Comparison of ENCODE assay signal across 8 cellular contexts in the genomic region with DNA sequence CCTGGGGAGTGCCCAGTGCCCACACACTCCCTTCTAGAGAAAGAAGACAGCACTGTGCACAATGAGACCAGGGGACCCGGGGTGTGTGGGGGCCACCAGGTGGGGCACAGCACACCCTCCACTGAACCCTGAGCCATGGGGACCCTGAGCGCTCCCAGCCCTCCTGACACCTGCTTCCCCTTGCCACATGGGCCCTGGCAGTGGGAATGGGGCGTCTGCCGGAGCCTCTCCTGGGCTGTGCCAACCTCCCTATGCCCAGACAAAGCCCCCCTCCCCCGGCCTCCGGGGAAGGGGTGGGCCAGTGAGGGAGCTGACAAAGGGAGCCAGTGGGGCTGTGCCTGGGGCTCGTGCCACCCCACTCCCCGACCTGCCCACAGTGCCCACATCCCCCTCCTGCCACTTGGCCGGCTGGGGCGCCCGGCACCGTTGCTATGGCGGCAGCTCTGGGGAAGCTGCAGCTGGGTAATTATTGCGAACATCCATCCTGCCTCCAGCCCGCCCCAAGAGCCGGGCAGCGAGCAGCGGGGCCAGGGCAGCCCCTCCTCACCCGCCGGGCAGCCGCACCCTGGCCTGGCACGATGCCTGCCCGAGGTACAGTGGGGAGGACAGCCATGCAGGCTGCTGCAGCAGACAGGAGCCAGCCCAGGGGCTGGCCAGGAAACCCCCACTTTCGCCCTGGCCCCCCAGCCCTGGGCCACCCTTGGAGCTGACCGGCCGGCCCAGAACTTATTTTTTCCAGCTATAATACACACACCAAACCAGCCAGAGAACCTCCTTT. TPM values are rescaled to one million over a fixed set of nuclear protein-coding genes. Genes with fewer than 3 reads are reported as not detected.
A peak's percentile ranks its signal among the peaks of the same experiment; 100 is the strongest.
DNase-seq lines count a peak whose midpoint lies in the region; ATAC-seq and TF ChIP-seq lines count a peak whose summit lies in the region.

No MANE protein-coding gene starts in this region.

- no peak overlapping the region for H3K27ac Mint-ChIP-seq in CD4-positive, CD25-positive, alpha-beta regulatory T cell
- H3K27ac Mint-ChIP-seq in stimulated activated effector memory CD8-positive, alpha-beta T cell treated with anti-CD3 and anti-CD28 coated beads, Interleukin-12 subunit alpha, Interleukin-12 subunit beta, amount 100 ng/mL, for 72 hours: peak overlapping the region; percentile 56
- no peak overlapping the region for H3K27ac Mint-ChIP-seq in activated T-helper 2 cell treated with anti-CD3 and anti-CD28 coated beads, Interferon-gamma antibody, Interleukin-2, Interleukin-4, amounts not matched to agents 10 μg/mL and 5 μg/mL and 100 μg/mL, durations not matched to agents 14 hours and 24 hours and 36 hours

- peaks cover 0 to 1% (median 0%) of the 10 kb centered on the region in 7 donors for H3K9me3 Mint-ChIP-seq in CD4-positive, CD25-positive, alpha-beta regulatory T cell
- H3K9me3 Mint-ChIP-seq in stimulated activated effector memory CD8-positive, alpha-beta T cell treated with anti-CD3 and anti-CD28 coated beads, Interleukin-12 subunit alpha, Interleukin-12 subunit beta, amount 100 ng/mL, for 72 hours: no peaks in the 10 kb centered on the region
- no peaks in the 10 kb centered on the region for H3K9me3 Mint-ChIP-seq in activated T-helper 2 cell treated with anti-CD3 and anti-CD28 coated beads, Interferon-gamma antibody, Interleukin-2, Interleukin-4, amounts not matched to agents 10 μg/mL and 5 μg/mL and 100 μg/mL, durations not matched to agents 14 hours and 24 hours and 36 hours

- no peak for TF ChIP-seq EP300 in gastroesophageal sphincter (IDR thresholded peaks at IDR 0.05)

- H3K4me3 ChIP-seq in CD4-positive, CD25-positive, alpha-beta regulatory T cell (ENCODE audit: low read depth, low read length): no peak overlapping the region
- H3K4me3 ChIP-seq in H7 (ENCODE audit: insufficient read depth, low read depth, low read length): no peak overlapping the region
- peak overlapping the region in 1 of 2 donors; percentile 20 for H3K4me3 ChIP-seq in gastroesophageal sphincter
- H3K4me3 ChIP-seq in colonic mucosa: no peak overlapping the region

- no peaks in the 10 kb centered on the region for H3K36me3 Mint-ChIP-seq in CD4-positive, CD25-positive, alpha-beta regulatory T cell
- H3K36me3 Mint-ChIP-seq in stimulated activated effector memory CD8-positive, alpha-beta T cell treated with anti-CD3 and anti-CD28 coated beads, Interleukin-12 subunit alpha, Interleukin-12 subunit beta, amount 100 ng/mL, for 72 hours: no peaks in the 10 kb centered on the region
- H3K36me3 Mint-ChIP-seq in activated T-helper 2 cell treated with anti-CD3 and anti-CD28 coated beads, Interferon-gamma antibody, Interleukin-2, Interleukin-4, amounts not matched to agents 10 μg/mL and 5 μg/mL and 100 μg/mL, durations not matched to agents 14 hours and 24 hours and 36 hours (ENCODE audit: low read depth): no peaks in the 10 kb centered on the region

- H3K4me1 ChIP-seq in CD4-positive, CD25-positive, alpha-beta regulatory T cell (ENCODE audit: control insufficient read depth, insufficient read depth, low read length, poor library complexity, severe bottlenecking): peaks cover 13% of the 10 kb centered on the region
- H3K4me1 ChIP-seq in gastroesophageal sphincter: peaks cover 0 to 17% (median 6%) of the 10 kb centered on the region in 3 donors
- peaks cover 4% of the 10 kb centered on the region for H3K4me1 ChIP-seq in colonic mucosa

- no peaks in the 10 kb centered on the region for H3K9me3 ChIP-seq in CD4-positive, CD25-positive, alpha-beta regulatory T cell (ENCODE audit: control insufficient read depth in 2 of 2, low read length in 2 of 2)
- H3K9me3 ChIP-seq in gastroesophageal sphincter: no peaks in the 10 kb centered on the region
- no peaks in the 10 kb centered on the region for H3K9me3 ChIP-seq in colonic mucosa

- TF ChIP-seq POLR2A in gastroesophageal sphincter (IDR thresholded peaks at IDR 0.05): no peak

- peaks cover 0 to 22% (median 3%) of the 10 kb centered on the region in 4 donors for H3K4me1 Mint-ChIP-seq in CD4-positive, CD25-positive, alpha-beta regulatory T cell
- peaks cover 11% of the 10 kb centered on the region for H3K4me1 Mint-ChIP-seq in stimulated activated effector memory CD8-positive, alpha-beta T cell treated with anti-CD3 and anti-CD28 coated beads, Interleukin-12 subunit alpha, Interleukin-12 subunit beta, amount 100 ng/mL, for 72 hours
- H3K4me1 Mint-ChIP-seq in activated T-helper 2 cell treated with anti-CD3 and anti-CD28 coated beads, Interferon-gamma antibody, Interleukin-2, Interleukin-4, amounts not matched to agents 10 μg/mL and 5 μg/mL and 100 μg/mL, durations not matched to agents 14 hours and 24 hours and 36 hours (ENCODE audit: low read depth): no peaks in the 10 kb centered on the region

- no peak overlapping the region for H3K27ac ChIP-seq in CD4-positive, CD25-positive, alpha-beta regulatory T cell (ENCODE audit: insufficient read depth, low read length, poor library complexity, severe bottlenecking)
- H3K27ac ChIP-seq in gastroesophageal sphincter: peak overlapping the region in 3 of 4 donors; percentile 9 to 74 (median 50)
- no peak overlapping the region for H3K27ac ChIP-seq in colonic mucosa

- ATAC-seq in CD4-positive, CD25-positive, alpha-beta regulatory T cell (ENCODE audit: low read depth in 2 of 2): peak; percentile 30 to 58
- ATAC-seq in gastroesophageal sphincter: peak; percentile 25
- ATAC-seq in stimulated activated effector memory CD8-positive, alpha-beta T cell treated with anti-CD3 and anti-CD28 coated beads, Interleukin-12 subunit alpha, Interleukin-12 subunit beta, amount 100 ng/mL, for 72 hours: peak; percentile 20

- TF ChIP-seq CTCF in gastroesophageal sphincter (IDR thresholded peaks at IDR 0.05) (no peak), colonic mucosa (IDR thresholded peaks at IDR 0.05) (no peak)

- intact Hi-C loops in activated T-helper 2 cell treated with anti-CD3 and anti-CD28 coated beads, Interferon-gamma antibody, Interleukin-2, Interleukin-4, amounts not matched to agents 10 μg/mL and 5 μg/mL and 100 μg/mL, durations not matched to agents 14 hours and 24 hours and 36 hours (cut with micrococcal nuclease): no loop called here
- intact Hi-C loops in colonic mucosa (cut with DNase I): no loop called here

- H3K9ac ChIP-seq in colonic mucosa (ENCODE audit: low read depth in 2 of 2, low read length in 2 of 2): peak overlapping the region in 1 of 2 donors; percentile 24

- WGBS in gastroesophageal sphincter (ENCODE audit: low coverage in 1 of 2), 2 donors: no CpG with 5 or more reads among the region's 26 CpGs

- no peaks in the 10 kb centered on the region for H3K36me3 ChIP-seq in CD4-positive, CD25-positive, alpha-beta regulatory T cell (ENCODE audit: control insufficient read depth, insufficient read depth, low read length)
- H3K36me3 ChIP-seq in H7 (replicated peaks; ENCODE audit: control insufficient read depth, insufficient read depth, low read length): no peaks in the 10 kb centered on the region
- H3K36me3 ChIP-seq in gastroesophageal sphincter: no peaks in the 10 kb centered on the region
- no peaks in the 10 kb centered on the region for H3K36me3 ChIP-seq in colonic mucosa

- no peaks in the 10 kb centered on the region for H3K27me3 ChIP-seq in CD4-positive, CD25-positive, alpha-beta regulatory T cell (ENCODE audit: control insufficient read depth, insufficient read depth, low read length)
- H3K27me3 ChIP-seq in H7 (ENCODE audit: control insufficient read depth, insufficient read depth, low read length) (no peaks in the 10 kb centered on the region), gastroesophageal sphincter (peaks cover 7% of the 10 kb centered on the region), colonic mucosa (peaks cover 5% of the 10 kb centered on the region)

- peak in 2 of 3 donors; percentile 14 to 35 for DNase-seq in CD4-positive, CD25-positive, alpha-beta regulatory T cell
- DNase-seq in H7 (peak; percentile 74), NCI-H526 (lab: John Stamatoyannopoulos, UW) (peak; percentile 51 to 82), GOT3 (lab: John Stamatoyannopoulos, UW) (no peak), colonic mucosa (no peak)
- no peak for DNase-seq in stimulated activated effector memory CD8-positive, alpha-beta T cell treated with anti-CD3 and anti-CD28 coated beads, Interleukin-12 subunit alpha, Interleukin-12 subunit beta, amount 100 ng/mL, for 72 hours (ENCODE audit: low spot score in 2 of 2)
- DNase-seq in activated T-helper 2 cell treated with anti-CD3 and anti-CD28 coated beads, Interferon-gamma antibody, Interleukin-2, Interleukin-4, amounts not matched to agents 10 μg/mL and 5 μg/mL and 100 μg/mL, durations not matched to agents 14 hours and 24 hours and 36 hours (ENCODE audit: low spot score): no peak

- peak overlapping the region in 2 of 4 donors; percentile 27 to 68 for H3K4me3 Mint-ChIP-seq in CD4-positive, CD25-positive, alpha-beta regulatory T cell
- H3K4me3 Mint-ChIP-seq in stimulated activated effector memory CD8-positive, alpha-beta T cell treated with anti-CD3 and anti-CD28 coated beads, Interleukin-12 subunit alpha, Interleukin-12 subunit beta, amount 100 ng/mL, for 72 hours: peak overlapping the region; percentile 33
- H3K4me3 Mint-ChIP-seq in activated T-helper 2 cell treated with anti-CD3 and anti-CD28 coated beads, Interferon-gamma antibody, Interleukin-2, Interleukin-4, amounts not matched to agents 10 μg/mL and 5 μg/mL and 100 μg/mL, durations not matched to agents 14 hours and 24 hours and 36 hours (ENCODE audit: low read depth): no peak overlapping the region

- peaks cover 8% of the 10 kb centered on the region for H3K27me3 Mint-ChIP-seq in CD4-positive, CD25-positive, alpha-beta regulatory T cell
- no peaks in the 10 kb centered on the region for H3K27me3 Mint-ChIP-seq in activated T-helper 2 cell treated with anti-CD3 and anti-CD28 coated beads, Interferon-gamma antibody, Interleukin-2, Interleukin-4, amounts not matched to agents 10 μg/mL and 5 μg/mL and 100 μg/mL, durations not matched to agents 14 hours and 24 hours and 36 hours (ENCODE audit: low read depth)

RNA-seq across cellular contexts. Expression of a gene that starts 41.9 kb away (rescaled TPM):
- total RNA-seq in CD4-positive, CD25-positive, alpha-beta regulatory T cell: 84.8 TPM
- polyA plus RNA-seq in CD4-positive, CD25-positive, alpha-beta regulatory T cell: 10 to 100 TPM in 3 of 4 donors, 1 to 10 TPM in 1; 7.1 to 11.4 (median 10.6) TPM
- 26.6 and 28.1 TPM in 2 replicates for total RNA-seq in H7 (2014; rRNA removed; shearing (Covaris generic))
- 10 to 100 TPM in 2 of 4 donors, 1 to 10 TPM in 2; 9.0 to 14.7 (median 10.8) TPM for total RNA-seq in gastroesophageal sphincter
- 13.2 and 14.2 TPM in 2 replicates for total RNA-seq in activated T-helper 2 cell treated with anti-CD3 and anti-CD28 coated beads, Interferon-gamma antibody, Interleukin-2, Interleukin-4, amounts not matched to agents 10 μg/mL and 5 μg/mL and 100 μg/mL, durations not matched to agents 14 hours and 24 hours and 36 hours
- total RNA-seq in colonic mucosa: 10 to 100 TPM; 54.2 to 58.0 TPM

RNA-seq across cellular contexts. Expression of a gene that starts 46.7 kb away (rescaled TPM):
- total RNA-seq in CD4-positive, CD25-positive, alpha-beta regulatory T cell: 0.30 TPM
- polyA plus RNA-seq in CD4-positive, CD25-positive, alpha-beta regulatory T cell: under 1 TPM in 2 of 4 donors, not detected in 2; 0.05 to 0.09 TPM
- total RNA-seq in H7 (2014; rRNA removed; shearing (Covaris generic)): 0.03 and 0.30 TPM in 2 replicates
- under 1 TPM in 1 of 4 donors, not detected in 3; 0.13 TPM for total RNA-seq in gastroesophageal sphincter
- total RNA-seq in activated T-helper 2 cell treated with anti-CD3 and anti-CD28 coated beads, Interferon-gamma antibody, Interleukin-2, Interleukin-4, amounts not matched to agents 10 μg/mL and 5 μg/mL and 100 μg/mL, durations not matched to agents 14 hours and 24 hours and 36 hours: 0.05 and 0.11 TPM in 2 replicates
- not detected for total RNA-seq in colonic mucosa

Comparison
In these comparisons a context has a peak if more than half of its experiments do, and no peak if none do; other contexts are left out.
1. DNase-seq: peak in CD4-positive, CD25-positive, alpha-beta regulatory T cell (2 of 3), H7 (single experiment) and NCI-H526 (2 of 2); none in stimulated activated effector memory CD8-positive, alpha-beta T cell treated with anti-CD3 and anti-CD28 coated beads, Interleukin-12 subunit alpha, Interleukin-12 subunit beta, amount 100 ng/mL, for 72 hours (0 of 2), activated T-helper 2 cell treated with anti-CD3 and anti-CD28 coated beads, Interferon-gamma antibody, Interleukin-2, Interleukin-4, amounts not matched to agents 10 μg/mL and 5 μg/mL and 100 μg/mL, durations not matched to agents 14 hours and 24 hours and 36 hours (single experiment), GOT3 (single experiment) and colonic mucosa (single experiment).
2. H3K27ac ChIP-seq: peak in gastroesophageal sphincter (3 of 4); none in CD4-positive, CD25-positive, alpha-beta regulatory T cell (single experiment) and colonic mucosa (single experiment).
3. Peak in every context shown above with its lines, with median percentiles within 50 percentile points of each other: ATAC-seq.